ENCODE assay signal across 21 cellular contexts in the genomic region with DNA sequence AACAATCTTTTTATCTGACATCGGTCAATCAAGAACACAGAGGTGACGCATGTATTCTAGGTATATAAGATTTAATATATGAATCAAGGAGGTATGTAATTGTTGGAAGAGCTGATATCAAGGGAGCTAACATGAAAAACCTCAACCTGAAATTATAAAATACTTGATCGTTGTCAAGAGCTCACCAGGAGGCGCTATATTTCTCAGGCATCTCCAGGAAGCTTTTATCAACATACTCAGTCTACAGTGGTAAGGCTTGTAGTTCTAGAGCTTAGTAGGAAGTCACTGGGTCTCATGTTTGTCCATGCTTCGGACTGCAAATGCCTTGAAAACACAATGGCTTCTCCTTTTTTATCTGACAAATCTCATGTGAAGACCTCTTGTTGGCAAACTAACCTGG.
DNase-seq lines count a peak whose midpoint lies in the region; ATAC-seq and TF ChIP-seq lines count a peak whose summit lies in the region.
"Had no signal": no experiment of that assay in that cellular context is flagged by ENCODE, and none has a peak within 500 bp of the region (broad histone marks: within the 10 kb centered on the region; RNA-seq: fewer than 3 reads in every experiment).

No MANE protein-coding gene starts in this region.

- CTCF ChIA-PET in HEK293T (lab: Yijun Ruan, JAX) (interaction anchor here (0.6 kb wide), 1 partner anchor 1981 kb away, joined by 3 read pairs; no protein-coding TSS in a partner anchor), OCI-LY7 (lab: Charles Lee; ENCODE audit: unreplicated experiment) (no interaction called here)

- DNase-seq in GM06990 (ENCODE audit: extremely low read depth, insufficient read length) (no peak), HEK293T (ENCODE audit: extremely low spot score) (peak; percentile 5), OCI-LY7 (ENCODE audit: low spot score) (peak; percentile 1), iPS DF 4.7 (ENCODE audit: extremely low read depth, low spot score) (peak; percentile 7), dermis blood vessel endothelial cell (no peak), hippocampal formation (lab: John Stamatoyannopoulos, UW) (no peak)
- DNase-seq: activated CD8-positive, alpha-beta memory T cell treated with anti-CD3 and anti-CD28 coated beads, Interleukin-2, amount 50 U/mL, for 48 hours; AML-193; KG1; NCI-H1105 treated with DMSO at 0.1 percent for 48 hours; NCI-H2081 treated with DMSO at 0.1 percent for 48 hours; NCI-H510A; nucleus accumbens; SHP77; stimulated activated CD4-positive, alpha-beta T cell treated with anti-CD3 and anti-CD28 coated beads, Interleukin-4, amount 100 ng/mL, for 4 hours; stimulated activated naive CD8-positive, alpha-beta T cell treated with anti-CD3 and anti-CD28 coated beads, Interleukin-15, amount 100 ng/mL, for 72 hours; transverse colon had no signal

- H3K27me3 ChIP-seq in GM06990 (replicated peaks; ENCODE audit: control insufficient read depth, insufficient read depth, low read length): no peaks in the 10 kb centered on the region
- H3K27me3 ChIP-seq: breast epithelium, hepatocyte, transverse colon had no signal

- no peaks in the 10 kb centered on the region for H3K79me2 ChIP-seq in OCI-LY7 (ENCODE audit: insufficient read depth, low read depth, low read length)
- H3K79me2 ChIP-seq: hepatocyte had no signal

- POLR2A ChIA-PET in HEK293T (lab: Yijun Ruan, JAX) (no interaction called here), OCI-LY7 (lab: Charles Lee) (interaction anchor here (1.6 kb wide), 1 partner anchor 24 kb away, joined by 3 read pairs; no protein-coding TSS in a partner anchor)

- no peak overlapping the region for H3K4me2 ChIP-seq in OCI-LY7 (ENCODE audit: low read length)
- H3K4me2 ChIP-seq: hepatocyte had no signal

- TF ChIP-seq CTCF in GM06990 (IDR thresholded peaks at IDR 0.05; ENCODE audit: insufficient read depth, low read length, poor library complexity, severe bottlenecking) (peak; percentile 22), OCI-LY7 (conservative IDR thresholded peaks at IDR 0.05; ENCODE audit: low read length) (peak; percentile 59)

- H3K9me3 ChIP-seq in OCI-LY7 (ENCODE audit: low read length): no peaks in the 10 kb centered on the region
- H3K9me3 ChIP-seq: breast epithelium had no signal

- H2AFZ ChIP-seq in OCI-LY7 (ENCODE audit: low read length): no peak overlapping the region
- H2AFZ ChIP-seq: hepatocyte had no signal

- no peaks in the 10 kb centered on the region; the same call in 1 of the 2 replicates for H4K20me1 ChIP-seq in OCI-LY7 (ENCODE audit: insufficient read depth, low read length)

- H3K27ac ChIP-seq in OCI-LY7 (ENCODE audit: low read depth, low read length, poor library complexity, severe bottlenecking): no peak overlapping the region
- H3K27ac ChIP-seq: breast epithelium, hepatocyte, transverse colon had no signal

- intact Hi-C loops in OCI-LY7 (cut with micrococcal nuclease; ENCODE audit: unreplicated experiment): no loop called here

- H3K4me3 ChIP-seq in GM06990 (replicated peaks; ENCODE audit: low read depth, low read length) (no peak overlapping the region), OCI-LY7 (ENCODE audit: low read depth, low read length, poor library complexity, severe bottlenecking) (no peak overlapping the region)
- H3K4me3 ChIP-seq: breast epithelium, hepatocyte, lung, transverse colon had no signal

- H3K36me3 ChIP-seq in GM06990 (ENCODE audit: control insufficient read depth, insufficient read depth, low read length) (no peaks in the 10 kb centered on the region), OCI-LY7 (ENCODE audit: insufficient read depth, low read length) (no peaks in the 10 kb centered on the region)
- H3K36me3 ChIP-seq: breast epithelium, transverse colon had no signal

- no TSS peak for BruUV-seq in OCI-LY7 (replicated peaks; lab: Mats Ljungman, UMichigan)

- no peaks in the 10 kb centered on the region for H3K9me2 ChIP-seq in OCI-LY7 (ENCODE audit: insufficient read depth, low read length)

- H3K4me1 ChIP-seq in OCI-LY7 (ENCODE audit: insufficient read depth, low read length, poor library complexity, severe bottlenecking): no peaks in the 10 kb centered on the region
- H3K4me1 ChIP-seq: breast epithelium, transverse colon had no signal

- ATAC-seq in esophagus mucosa: no peak
- ATAC-seq: stimulated activated naive CD8-positive, alpha-beta T cell treated with anti-CD3 and anti-CD28 coated beads, Interleukin-15, amount 100 ng/mL, for 72 hours had no signal

TF ChIP-seq in HEK293T, 16 proteins besides CTCF, POLR2A, EP300 and RAD21:
- TF ChIP-seq FOXK2 (IDR thresholded peaks at IDR 0.05) (no peak), ELF4 (IDR thresholded peaks at IDR 0.05) (no peak), BHLHE40 (IDR thresholded peaks at IDR 0.05; ENCODE audit: borderline replicate concordance) (no peak), LEF1 (IDR thresholded peaks at IDR 0.05; ENCODE audit: borderline replicate concordance) (no peak), L3MBTL2 (conservative IDR thresholded peaks at IDR 0.05) (no peak), ZNF384 (IDR thresholded peaks at IDR 0.05) (no peak), FOXM1 (IDR thresholded peaks at IDR 0.05; ENCODE audit: borderline replicate concordance) (no peak), TARDBP (IDR thresholded peaks at IDR 0.05) (no peak), SUZ12 (IDR thresholded peaks at IDR 0.05) (no peak), FOXA1 (IDR thresholded peaks at IDR 0.05) (no peak), ARNT (IDR thresholded peaks at IDR 0.05) (no peak), CTBP1 (IDR thresholded peaks at IDR 0.05; ENCODE audit: borderline replicate concordance) (no peak)
- TF ChIP-seq, protein P1, sequence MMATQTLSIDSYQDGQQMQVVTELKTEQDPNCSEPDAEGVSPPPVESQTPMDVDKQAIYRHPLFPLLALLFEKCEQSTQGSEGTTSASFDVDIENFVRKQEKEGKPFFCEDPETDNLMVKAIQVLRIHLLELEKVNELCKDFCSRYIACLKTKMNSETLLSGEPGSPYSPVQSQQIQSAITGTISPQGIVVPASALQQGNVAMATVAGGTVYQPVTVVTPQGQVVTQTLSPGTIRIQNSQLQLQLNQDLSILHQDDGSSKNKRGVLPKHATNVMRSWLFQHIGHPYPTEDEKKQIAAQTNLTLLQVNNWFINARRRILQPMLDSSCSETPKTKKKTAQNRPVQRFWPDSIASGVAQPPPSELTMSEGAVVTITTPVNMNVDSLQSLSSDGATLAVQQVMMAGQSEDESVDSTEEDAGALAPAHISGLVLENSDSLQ (IDR thresholded peaks at IDR 0.05): no peak

Comparison
In these comparisons a context has a peak if more than half of its experiments do, and no peak if none do; other contexts are left out.
1. DNase-seq: peak in HEK293T (single experiment), OCI-LY7 (single experiment) and iPS DF 4.7 (single experiment); none in GM06990 (single experiment), dermis blood vessel endothelial cell (single experiment) and hippocampal formation (0 of 2).